Comparison of ENCODE assay signal across 27 cellular contexts in genomic region chr19:48606463-48607358, GRCh38. TPM values are rescaled to one million over a fixed set of nuclear protein-coding genes. Genes with fewer than 3 reads are reported as not detected.
"Had no signal": no experiment of that assay in that cellular context is flagged by ENCODE, and none has a peak within 500 bp of the region (broad histone marks: within the 10 kb centered on the region; RNA-seq: fewer than 3 reads in every experiment).

Gene SPACA4, plus strand, starts transcription at chr19:48606742. Its CDS starts 237 bp downstream, at chr19:48606979.

- H3K27me3 ChIP-seq: breast epithelium, neural progenitor cell, right lobe of liver, upper lobe of right lung had no signal

- H3K27ac Mint-ChIP-seq: activated CD8-positive, alpha-beta T cell treated with anti-CD3 and anti-CD28 coated beads for 36 hours; activated naive CD4-positive, alpha-beta T cell treated with anti-CD3 and anti-CD28 coated beads, Interleukin-2, amount 50 U/mL, for 24 hours; activated naive CD8-positive, alpha-beta T cell treated with anti-CD3 and anti-CD28 coated beads, Interleukin-2, amount 50 U/mL, for 24 hours; activated T-helper 17 cell treated with anti-CD3 and anti-CD28 coated beads, Interleukin-2, amount 50 U/mL, for 72 hours; dendritic cell treated with granulocyte-macrophage colony-stimulating factor and Interleukin-4, amounts not matched to agents 40 ng/mL and 50 ng/mL, for 4 days; natural killer cell; neural progenitor cell; progenitor cell of endocrine pancreas; stimulated activated naive CD8-positive, alpha-beta T cell treated with anti-CD3 and anti-CD28 coated beads, Interleukin-15, Interleukin-2, amounts not matched to agents 100 ng/mL and 50 ng/mL, for 24 hours; T-helper 1 cell treated with Interleukin-12 subunit alpha and Interleukin-12 subunit beta and Interleukin-4 antibody, amounts not matched to agents 30 μg/mL and 1 μg/mL, for 36 hours had no signal

- H3K9ac ChIP-seq: neural progenitor cell had no signal

- H3K36me3 Mint-ChIP-seq: activated naive CD4-positive, alpha-beta T cell treated with anti-CD3 and anti-CD28 coated beads, Interleukin-2, amount 50 U/mL, for 24 hours; natural killer cell; neural progenitor cell had no signal

- H3K4me2 ChIP-seq: neural progenitor cell had no signal

- H3K4me3 ChIP-seq: breast epithelium, lower lobe of right lung, neural progenitor cell, right lobe of liver, upper lobe of right lung had no signal

- H3K4me3 Mint-ChIP-seq: activated CD8-positive, alpha-beta T cell treated with anti-CD3 and anti-CD28 coated beads for 36 hours; activated naive CD4-positive, alpha-beta T cell treated with anti-CD3 and anti-CD28 coated beads, Interleukin-2, amount 50 U/mL, for 24 hours; activated naive CD8-positive, alpha-beta T cell treated with anti-CD3 and anti-CD28 coated beads, Interleukin-2, amount 50 U/mL, for 24 hours; activated T-cell treated with anti-CD3 and anti-CD28 coated beads, Interleukin-2, amount 50 U/mL, for 4 hours; activated T-helper 17 cell treated with anti-CD3 and anti-CD28 coated beads, Interleukin-2, amount 50 U/mL, for 72 hours; dendritic cell treated with granulocyte-macrophage colony-stimulating factor and Interleukin-4, amounts not matched to agents 40 ng/mL and 50 ng/mL, for 4 days; natural killer cell; neural progenitor cell; stimulated activated naive CD8-positive, alpha-beta T cell treated with anti-CD3 and anti-CD28 coated beads, Interleukin-15, Interleukin-2, amounts not matched to agents 100 ng/mL and 50 ng/mL, for 24 hours; T-helper 1 cell treated with Interleukin-12 subunit alpha and Interleukin-12 subunit beta and Interleukin-4 antibody, amounts not matched to agents 30 μg/mL and 1 μg/mL, for 36 hours had no signal

- H2AFZ ChIP-seq: neural progenitor cell had no signal

- H3K4me1 Mint-ChIP-seq: activated T-helper 17 cell treated with anti-CD3 and anti-CD28 coated beads, Interleukin-2, amount 50 U/mL, for 72 hours; neural progenitor cell had no signal

- ATAC-seq: activated CD8-positive, alpha-beta T cell treated with anti-CD3 and anti-CD28 coated beads for 36 hours; activated naive CD8-positive, alpha-beta T cell treated with anti-CD3 and anti-CD28 coated beads, Interleukin-2, amount 50 U/mL, for 24 hours; activated T-cell treated with anti-CD3 and anti-CD28 coated beads, Interleukin-2, amount 50 U/mL, for 4 hours; activated T-helper 17 cell treated with anti-CD3 and anti-CD28 coated beads, Interleukin-2, amount 50 U/mL, for 72 hours; left lobe of liver; lower lobe of right lung; natural killer cell; upper lobe of right lung had no signal

- H3K9me3 ChIP-seq: breast epithelium, lower lobe of right lung, right lobe of liver, upper lobe of right lung had no signal

- H3K36me3 ChIP-seq: breast epithelium, lower lobe of right lung, neural progenitor cell, right lobe of liver, upper lobe of right lung had no signal

- H3K4me1 ChIP-seq: breast epithelium, lower lobe of right lung, neural progenitor cell, right lobe of liver, upper lobe of right lung had no signal

- H3K27me3 Mint-ChIP-seq: activated CD8-positive, alpha-beta T cell treated with anti-CD3 and anti-CD28 coated beads for 36 hours; activated naive CD4-positive, alpha-beta T cell treated with anti-CD3 and anti-CD28 coated beads, Interleukin-2, amount 50 U/mL, for 24 hours; activated naive CD8-positive, alpha-beta T cell treated with anti-CD3 and anti-CD28 coated beads, Interleukin-2, amount 50 U/mL, for 24 hours; activated T-helper 17 cell treated with anti-CD3 and anti-CD28 coated beads, Interleukin-2, amount 50 U/mL, for 72 hours; progenitor cell of endocrine pancreas; stimulated activated naive CD8-positive, alpha-beta T cell treated with anti-CD3 and anti-CD28 coated beads, Interleukin-15, Interleukin-2, amounts not matched to agents 100 ng/mL and 50 ng/mL, for 24 hours had no signal

- DNase-seq: activated CD4-positive, alpha-beta T cell treated with anti-CD3 and anti-CD28 coated beads for 1 hour; activated CD4-positive, alpha-beta T cell treated with anti-CD3 and anti-CD28 coated beads, Interleukin-2, amount 50 U/mL, for 1 hour; activated CD8-positive, alpha-beta T cell treated with anti-CD3 and anti-CD28 coated beads for 36 hours; activated naive CD8-positive, alpha-beta T cell treated with anti-CD3 and anti-CD28 coated beads, Interleukin-2, amount 50 U/mL, for 24 hours; activated T-cell treated with anti-CD3 and anti-CD28 coated beads, Interleukin-2, amount 50 U/mL, for 4 hours; amygdala; central memory CD4-positive, alpha-beta T cell; effector CD4-positive, alpha-beta T cell; kidney glomerular epithelial cell; lower lobe of right lung; mesendoderm; natural killer cell; right lobe of liver; stimulated activated CD4-positive, alpha-beta T cell treated with anti-CD3 and anti-CD28 coated beads, Interleukin-12 subunit alpha, Interleukin-12 subunit beta, amount 100 ng/mL, for 4 hours; stimulated activated CD4-positive, alpha-beta T cell treated with anti-CD3 and anti-CD28 coated beads, Interleukin-4, amount 100 ng/mL, for 1 hour; upper lobe of right lung had no signal

- H3K27ac ChIP-seq: breast epithelium, epithelial cell of prostate, lower lobe of right lung, neural progenitor cell, right lobe of liver, upper lobe of right lung had no signal

- H3K9me3 Mint-ChIP-seq: activated CD8-positive, alpha-beta T cell treated with anti-CD3 and anti-CD28 coated beads for 36 hours; activated naive CD4-positive, alpha-beta T cell treated with anti-CD3 and anti-CD28 coated beads, Interleukin-2, amount 50 U/mL, for 24 hours; activated naive CD8-positive, alpha-beta T cell treated with anti-CD3 and anti-CD28 coated beads, Interleukin-2, amount 50 U/mL, for 24 hours; activated T-cell treated with anti-CD3 and anti-CD28 coated beads, Interleukin-2, amount 50 U/mL, for 4 hours; activated T-helper 17 cell treated with anti-CD3 and anti-CD28 coated beads, Interleukin-2, amount 50 U/mL, for 72 hours; dendritic cell treated with granulocyte-macrophage colony-stimulating factor and Interleukin-4, amounts not matched to agents 40 ng/mL and 50 ng/mL, for 4 days; natural killer cell; neural progenitor cell; stimulated activated naive CD8-positive, alpha-beta T cell treated with anti-CD3 and anti-CD28 coated beads, Interleukin-15, Interleukin-2, amounts not matched to agents 100 ng/mL and 50 ng/mL, for 24 hours; T-helper 1 cell treated with Interleukin-12 subunit alpha and Interleukin-12 subunit beta and Interleukin-4 antibody, amounts not matched to agents 30 μg/mL and 1 μg/mL, for 36 hours had no signal

RNA-seq across cellular contexts. Expression of gene SPACA4, which starts in this region (rescaled TPM):
- polyA plus RNA-seq: thymus had no signal
